In the genomic region with DNA sequence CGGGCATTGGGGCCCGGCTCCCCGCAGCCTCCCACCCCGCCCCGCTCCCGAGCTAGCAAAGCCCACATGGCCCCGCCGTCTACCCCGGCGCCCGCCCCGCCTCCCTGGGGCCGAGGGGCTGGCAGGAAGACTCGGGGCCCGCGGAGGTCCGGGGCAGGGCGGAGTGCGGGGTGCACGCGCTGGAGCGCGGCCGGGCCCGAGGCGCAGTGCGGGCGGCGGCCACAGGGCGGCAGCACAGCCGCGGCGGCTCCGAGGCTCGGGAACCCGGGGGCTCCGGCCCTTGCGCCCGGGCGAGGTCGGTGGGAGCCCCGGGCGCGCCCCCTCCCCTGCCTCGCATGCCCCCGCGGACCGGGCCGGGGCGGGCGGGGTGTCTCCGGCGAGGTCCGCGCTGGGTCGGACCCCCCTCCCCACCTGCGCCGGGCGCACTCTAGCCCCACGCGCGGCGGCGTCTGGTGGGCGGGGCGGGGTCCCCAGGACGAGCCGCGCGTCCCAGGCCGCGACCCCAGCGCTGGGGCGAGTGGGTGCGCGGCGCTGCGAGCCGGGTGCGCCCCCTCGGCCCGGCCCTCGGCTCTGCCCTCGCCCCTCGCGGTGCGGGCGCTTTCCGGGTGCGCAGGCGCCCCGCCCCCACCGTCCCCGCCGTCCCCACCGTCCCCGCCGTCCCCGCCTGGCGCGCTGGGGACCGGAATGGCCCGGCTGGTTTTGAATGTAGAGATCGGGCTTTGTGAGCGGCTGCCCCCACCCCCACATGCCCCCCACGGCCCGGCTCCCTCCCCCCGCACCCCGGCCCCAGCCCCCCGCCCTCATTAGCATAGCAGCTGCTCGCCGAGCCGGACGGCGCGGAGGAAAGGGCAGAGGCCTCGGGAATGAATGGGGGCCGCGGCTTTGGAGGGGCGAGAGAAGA, we compare ENCODE assay signal across 8 cellular contexts. TPM values are rescaled to one million over a fixed set of nuclear protein-coding genes. Genes with fewer than 3 reads are reported as not detected.
DNase-seq lines count a peak whose midpoint lies in the region; TF ChIP-seq lines count a peak whose summit lies in the region.

No MANE protein-coding gene starts in this region.

- DNase-seq in AG09319 (ENCODE audit: extremely low read depth, low read depth) (no peak), GM19238 (ENCODE audit: insufficient read length, low spot score) (peak; percentile 94), Peyer's patch (peak in 1 of 3 donors; percentile 80), astrocyte of the hippocampus (ENCODE audit: low read depth, low spot score) (peak; percentile 71), OCI-M2 (lab: John Stamatoyannopoulos, UW; ENCODE audit: unreplicated experiment) (no peak)
- DNase-seq in stimulated activated CD8-positive, alpha-beta memory T cell treated with anti-CD3 and anti-CD28 coated beads, Interleukin-12 subunit alpha, Interleukin-12 subunit beta, amount 100 ng/mL, for 4 hours (ENCODE audit: low read depth), result peak; percentile 37
- no peak for DNase-seq in NK-92 treated with Interleukin-12 subunit alpha and Interleukin-12 subunit beta, amount 100 ng/mL, for 24 hours (lab: John Stamatoyannopoulos, UW)

- peaks cover 5 to 43% (median 16%) of the 10 kb centered on the region in 4 donors for H3K4me1 ChIP-seq in Peyer's patch
- peaks cover 27% of the 10 kb centered on the region for H3K4me1 ChIP-seq in iPS-20b (ENCODE audit: insufficient read depth, low read length)

- H3K4me3 ChIP-seq in Peyer's patch, result peak overlapping the region; percentile 25 to 88 (median 60)
- peak overlapping the region; percentile 53; the same call in 1 of the 2 replicates for H3K4me3 ChIP-seq in iPS-20b (ENCODE audit: low read length)

- peak; percentile 28 for TF ChIP-seq CTCF in AG09319 (IDR thresholded peaks at IDR 0.05; ENCODE audit: low read depth, low read length)
- peak; percentile 37 to 93 (median 84) for TF ChIP-seq CTCF in Peyer's patch (IDR thresholded peaks at IDR 0.05)

- H3K9me3 ChIP-seq in Peyer's patch (no peaks in the 10 kb centered on the region), iPS-20b (ENCODE audit: insufficient read depth, low read depth, low read length) (no peaks in the 10 kb centered on the region)

- no peaks in the 10 kb centered on the region for H3K27me3 ChIP-seq in Peyer's patch
- H3K27me3 ChIP-seq in iPS-20b (ENCODE audit: insufficient read depth, low read length), result peaks cover 62% of the 10 kb centered on the region

- H3K9ac ChIP-seq in iPS-20b (ENCODE audit: low read depth, low read length), result no peak overlapping the region

- H3K36me3 ChIP-seq in Peyer's patch (no peaks in the 10 kb centered on the region), iPS-20b (ENCODE audit: insufficient read depth, low read depth, low read length) (no peaks in the 10 kb centered on the region)

- H3K27ac ChIP-seq in Peyer's patch, result peak overlapping the region; percentile 31 to 99 (median 90)
- H3K27ac ChIP-seq in iPS-20b (ENCODE audit: low read length), result no peak overlapping the region

- TF ChIP-seq POLR2A in Peyer's patch (IDR thresholded peaks at IDR 0.05), result peak in 1 of 2 donors; percentile 54

RNA-seq across cellular contexts. Expression of gene NRARP, which starts 6.5 kb away (rescaled TPM):
- total RNA-seq in Peyer's patch, result 10 to 100 TPM; 35.3 to 56.1 (median 43.8) TPM

RNA-seq across cellular contexts. Expression of gene TOR4A, which starts 18.0 kb away (rescaled TPM):
- total RNA-seq in Peyer's patch, result 10 to 100 TPM; 33.8 to 45.7 (median 39.2) TPM

RNA-seq across cellular contexts. Expression of gene NELFB, which starts 40.4 kb away (rescaled TPM):
- 10 to 100 TPM; 47.4 to 57.8 (median 50.2) TPM for total RNA-seq in Peyer's patch

RNA-seq across cellular contexts. Expression of gene STPG3, which starts 44.5 kb away (rescaled TPM):
- total RNA-seq in Peyer's patch, result not detected

RNA-seq across cellular contexts. Expression of gene TUBB4B, which starts 54.5 kb away (rescaled TPM):
- total RNA-seq in Peyer's patch, result 100 to 1,000 TPM; 174 to 409 (median 322) TPM

Comparison
In these comparisons a context has a peak if more than half of its experiments do, and no peak if none do; other contexts are left out.
1. DNase-seq: peak in GM19238 (single experiment), astrocyte of the hippocampus (single experiment) and stimulated activated CD8-positive, alpha-beta memory T cell treated with anti-CD3 and anti-CD28 coated beads, Interleukin-12 subunit alpha, Interleukin-12 subunit beta, amount 100 ng/mL, for 4 hours (single experiment); none in AG09319 (single experiment), NK-92 treated with Interleukin-12 subunit alpha and Interleukin-12 subunit beta, amount 100 ng/mL, for 24 hours (single experiment) and OCI-M2 (single experiment).